ENCODE assay signal across 33 cellular contexts in genomic region chr3:162612991-162613390, GRCh38.
A peak's percentile ranks its signal among the peaks of the same experiment; 100 is the strongest.
DNase-seq lines count a peak whose midpoint lies in the region; ATAC-seq and TF ChIP-seq lines count a peak whose summit lies in the region.
"Had no signal": no experiment of that assay in that cellular context is flagged by ENCODE, and none has a peak within 500 bp of the region (broad histone marks: within the 10 kb centered on the region; RNA-seq: fewer than 3 reads in every experiment).

No MANE protein-coding gene starts in this region.

- in situ Hi-C loops in GM23248 (cut with MboI): no loop called here

- H3K9ac ChIP-seq in GM23248 (no peak overlapping the region), OCI-LY1 (ENCODE audit: low read length) (no peak overlapping the region)
- H3K9ac ChIP-seq: BLaER1; BLaER1 treated with 17β-estradiol and CSF1 and Interleukin-3, amounts not matched to agents 10 nM and 100 nM had no signal

- H3K4me1 ChIP-seq in GM23248 (ENCODE audit: insufficient read depth): no peaks in the 10 kb centered on the region
- no peaks in the 10 kb centered on the region for H3K4me1 ChIP-seq in OCI-LY1 (ENCODE audit: insufficient read depth, low read length, severe bottlenecking)
- H3K4me1 ChIP-seq: A549; BE2C; BLaER1; BLaER1 treated with 17β-estradiol and CSF1 and Interleukin-3, amounts not matched to agents 10 nM and 100 nM; Caco-2 had no signal

- H3K4me2 ChIP-seq in GM23248 (ENCODE audit: unreplicated experiment) (no peak overlapping the region), OCI-LY1 (ENCODE audit: low read length) (no peak overlapping the region)
- H3K4me2 ChIP-seq: A549; BLaER1; BLaER1 treated with 17β-estradiol and CSF1 and Interleukin-3, amounts not matched to agents 10 nM and 100 nM had no signal

- H3K4me3 Mint-ChIP-seq in neural crest cell: no peak overlapping the region
- no peak overlapping the region for H3K4me3 Mint-ChIP-seq in activated CD4-positive, alpha-beta T cell treated with anti-CD3 and anti-CD28 coated beads, Interleukin-2, amount 10 ng/mL, durations not matched to agents 24 days and 14 days
- H3K4me3 Mint-ChIP-seq: B cell; CD14-positive monocyte; CD4-positive, alpha-beta memory T cell; CD4-positive, alpha-beta T cell; CD4-positive, CD25-positive, alpha-beta regulatory T cell; CD8-positive, alpha-beta memory T cell; CD8-positive, alpha-beta T cell had no signal

- H3K4me3 ChIP-seq in GM23248 (no peak overlapping the region), OCI-LY1 (ENCODE audit: low read depth, low read length, poor library complexity, severe bottlenecking) (no peak overlapping the region)
- H3K4me3 ChIP-seq: A549; BLaER1; BLaER1 treated with 17β-estradiol and CSF1 and Interleukin-3, amounts not matched to agents 10 nM and 100 nM had no signal

- WGBS in GM23248 (ENCODE audit: low coverage in 1 of 2, low lambda C conversion rate in 2 of 2, missing lambda C conversion rate in 2 of 2), 2 experiments: 39 to 62% methylated on average over 2 of the region's 2 CpGs

- intact Hi-C loops in activated CD4-positive, alpha-beta T cell treated with anti-CD3 and anti-CD28 coated beads, Interleukin-2, amount 10 ng/mL, durations not matched to agents 24 days and 14 days (cut with micrococcal nuclease): no loop called here

- DNase-seq in GM23248 (no peak), neural crest cell (ENCODE audit: low read depth, low spot score) (no peak), SKM-1 (lab: John Stamatoyannopoulos, UW; ENCODE audit: unreplicated experiment) (no peak)
- no peak for DNase-seq in activated CD4-positive, alpha-beta T cell treated with anti-CD3 and anti-CD28 coated beads, Interleukin-2, amount 10 ng/mL, durations not matched to agents 24 days and 14 days
- DNase-seq: 8988T; ACHN; AML-193; BE2C; C1 segment of cervical spinal cord; Caco-2; Calu3; CD4-positive, alpha-beta memory T cell; CD4-positive, alpha-beta T cell; CD4-positive, CD25-positive, alpha-beta regulatory T cell; CD8-positive, alpha-beta memory T cell; CD8-positive, alpha-beta T cell; COR-L47; DMS 273 treated with DMSO at 0.1 percent for 48 hours; DMS153; DMS53; DMS79; DMS79 treated with DMSO at 0.1 percent for 48 hours; DND-41; EL had no signal

- H3F3A ChIP-seq in GM23248 (ENCODE audit: insufficient read depth): no peaks in the 10 kb centered on the region
- H3F3A ChIP-seq in OCI-LY1 (ENCODE audit: insufficient read depth, low read length): no peaks in the 10 kb centered on the region

- no peaks in the 10 kb centered on the region for H3K9me3 Mint-ChIP-seq in neural crest cell
- no peaks in the 10 kb centered on the region for H3K9me3 Mint-ChIP-seq in activated CD4-positive, alpha-beta T cell treated with anti-CD3 and anti-CD28 coated beads, Interleukin-2, amount 10 ng/mL, durations not matched to agents 24 days and 14 days

- TF ChIP-seq CTCF in OCI-LY1 (IDR thresholded peaks at IDR 0.05; ENCODE audit: low read length) (no peak), neural crest cell (conservative IDR thresholded peaks at IDR 0.05) (no peak)

- no peaks in the 10 kb centered on the region for H3K79me2 ChIP-seq in GM23248 (ENCODE audit: insufficient read depth)
- no peaks in the 10 kb centered on the region for H3K79me2 ChIP-seq in OCI-LY1 (ENCODE audit: insufficient read depth, low read length)

- no peaks in the 10 kb centered on the region for H3K4me1 Mint-ChIP-seq in neural crest cell
- no peaks in the 10 kb centered on the region for H3K4me1 Mint-ChIP-seq in activated CD4-positive, alpha-beta T cell treated with anti-CD3 and anti-CD28 coated beads, Interleukin-2, amount 10 ng/mL, durations not matched to agents 24 days and 14 days
- H3K4me1 Mint-ChIP-seq: B cell; CD14-positive monocyte; CD4-positive, alpha-beta memory T cell; CD4-positive, CD25-positive, alpha-beta regulatory T cell; CD8-positive, alpha-beta memory T cell had no signal

- no peaks in the 10 kb centered on the region for H3K27me3 Mint-ChIP-seq in neural crest cell (ENCODE audit: low read depth)
- no peaks in the 10 kb centered on the region for H3K27me3 Mint-ChIP-seq in activated CD4-positive, alpha-beta T cell treated with anti-CD3 and anti-CD28 coated beads, Interleukin-2, amount 10 ng/mL, durations not matched to agents 24 days and 14 days
- H3K27me3 Mint-ChIP-seq: B cell; CD4-positive, alpha-beta memory T cell; CD4-positive, alpha-beta T cell; CD4-positive, CD25-positive, alpha-beta regulatory T cell; CD8-positive, alpha-beta memory T cell had no signal

- H3K9me3 ChIP-seq in GM23248 (ENCODE audit: low read depth) (no peaks in the 10 kb centered on the region), OCI-LY1 (ENCODE audit: low read length) (no peaks in the 10 kb centered on the region)
- H3K9me3 ChIP-seq: A549, BE2C, BLaER1, Caco-2 had no signal

- H3K27ac ChIP-seq in GM23248 (no peak overlapping the region), OCI-LY1 (ENCODE audit: low read depth, low read length, poor library complexity, severe bottlenecking) (no peak overlapping the region)
- H3K27ac ChIP-seq: 22Rv1; A549; BLaER1; BLaER1 treated with 17β-estradiol and CSF1 and Interleukin-3, amounts not matched to agents 10 nM and 100 nM; C4-2B had no signal

- H3K27ac Mint-ChIP-seq in neural crest cell (ENCODE audit: unreplicated experiment): peak overlapping the region; percentile 5
- H3K27ac Mint-ChIP-seq in activated CD4-positive, alpha-beta T cell treated with anti-CD3 and anti-CD28 coated beads, Interleukin-2, amount 10 ng/mL, durations not matched to agents 24 days and 14 days: no peak overlapping the region
- H3K27ac Mint-ChIP-seq: B cell; CD4-positive, alpha-beta memory T cell; CD4-positive, alpha-beta T cell; CD4-positive, CD25-positive, alpha-beta regulatory T cell; CD8-positive, alpha-beta memory T cell; CD8-positive, alpha-beta T cell had no signal

- no peak for ATAC-seq in HG03139 (IDR thresholded peaks at IDR 0.05; ENCODE audit: unreplicated experiment)
- ATAC-seq: A549; CD8-positive, alpha-beta T cell had no signal

- H3K9me2 ChIP-seq in GM23248 (ENCODE audit: insufficient read depth) (no peaks in the 10 kb centered on the region; the same call in 1 of the 2 replicates), OCI-LY1 (ENCODE audit: low read depth, low read length) (no peaks in the 10 kb centered on the region)

- H3K27me3 ChIP-seq in GM23248 (replicated peaks; ENCODE audit: insufficient read depth) (no peaks in the 10 kb centered on the region), OCI-LY1 (ENCODE audit: insufficient read depth, low read length) (no peaks in the 10 kb centered on the region)
- H3K27me3 ChIP-seq: BE2C; BLaER1; BLaER1 treated with 17β-estradiol and CSF1 and Interleukin-3, amounts not matched to agents 10 nM and 100 nM had no signal

- 0 out of 2 replicates have a peak overlapping the region, but pooled peaks have one; percentile 3 for H2AFZ ChIP-seq in GM23248
- H2AFZ ChIP-seq in OCI-LY1 (ENCODE audit: low read length): peak overlapping the region; percentile 26; the same call in 1 of the 2 replicates

- H3K36me3 ChIP-seq in GM23248 (ENCODE audit: low read depth) (no peaks in the 10 kb centered on the region), OCI-LY1 (ENCODE audit: insufficient read depth, low read length) (no peaks in the 10 kb centered on the region)
- H3K36me3 ChIP-seq: BE2C; BLaER1; BLaER1 treated with 17β-estradiol and CSF1 and Interleukin-3, amounts not matched to agents 10 nM and 100 nM had no signal

- no peaks in the 10 kb centered on the region for H3K36me3 Mint-ChIP-seq in neural crest cell (ENCODE audit: low read depth)
- H3K36me3 Mint-ChIP-seq in activated CD4-positive, alpha-beta T cell treated with anti-CD3 and anti-CD28 coated beads, Interleukin-2, amount 10 ng/mL, durations not matched to agents 24 days and 14 days (ENCODE audit: low read depth): no peaks in the 10 kb centered on the region
- H3K36me3 Mint-ChIP-seq: CD14-positive monocyte; CD4-positive, alpha-beta memory T cell; CD4-positive, CD25-positive, alpha-beta regulatory T cell; CD8-positive, alpha-beta memory T cell; CD8-positive, alpha-beta T cell had no signal

- H4K20me1 ChIP-seq in GM23248 (ENCODE audit: insufficient read depth): no peaks in the 10 kb centered on the region
- no peaks in the 10 kb centered on the region for H4K20me1 ChIP-seq in OCI-LY1 (ENCODE audit: insufficient read depth, low read length)
- H4K20me1 ChIP-seq: BLaER1; BLaER1 treated with 17β-estradiol and CSF1 and Interleukin-3, amounts not matched to agents 10 nM and 100 nM had no signal
